8 cellular contexts compared by ENCODE assay signal in the genomic region with DNA sequence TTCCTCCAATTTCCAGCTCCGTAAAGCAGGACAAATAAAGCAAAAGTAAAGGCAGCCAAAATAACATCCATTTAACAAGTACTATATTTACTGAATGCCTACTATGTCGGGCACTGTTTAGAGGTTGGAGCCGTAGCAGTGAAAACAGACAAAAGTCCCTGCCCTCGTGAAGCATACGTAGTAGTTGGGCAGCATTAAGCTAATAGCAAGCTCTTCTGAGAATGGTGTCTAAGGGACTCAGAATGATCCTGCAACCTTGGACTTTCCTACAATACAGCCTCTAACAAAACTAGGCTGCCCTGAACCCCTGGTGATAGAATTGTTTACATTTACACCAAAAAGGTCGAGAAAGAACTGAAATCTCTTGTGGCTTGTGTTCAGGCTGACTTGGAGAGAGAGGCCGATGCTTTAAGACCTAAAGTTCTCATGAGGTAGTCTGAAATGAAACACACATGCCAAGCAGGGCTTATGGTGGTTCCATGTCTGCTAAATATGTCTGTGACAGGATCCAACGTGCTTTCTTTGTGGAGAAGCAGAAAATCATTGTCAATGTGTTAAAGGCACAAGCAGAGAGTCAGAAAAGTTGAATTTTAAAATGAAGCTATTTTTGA. TPM values are rescaled to one million over a fixed set of nuclear protein-coding genes. Genes with fewer than 3 reads are reported as not detected.
A peak's percentile ranks its signal among the peaks of the same experiment; 100 is the strongest.
DNase-seq lines count a peak whose midpoint lies in the region; ATAC-seq and TF ChIP-seq lines count a peak whose summit lies in the region.
"Had no signal": no experiment of that assay in that cellular context is flagged by ENCODE, and none has a peak within 500 bp of the region (broad histone marks: within the 10 kb centered on the region; RNA-seq: fewer than 3 reads in every experiment).

No MANE protein-coding gene starts in this region.

- ATAC-seq in lung (ENCODE audit: insufficient read depth, low FRiP score) (no peak), thoracic aorta (ENCODE audit: insufficient number of reproducible peaks, low FRiP score, low read depth) (no peak)

- H3K9ac ChIP-seq in NT2/D1 (ENCODE audit: insufficient read length, low read depth), result no peak overlapping the region

- DNase-seq in NT2/D1 (ENCODE audit: low read depth, low spot score), result no peak
- peak; percentile 79 for DNase-seq in choroid plexus epithelial cell (ENCODE audit: low read depth)
- DNase-seq in lung (ENCODE audit: low spot score), result no peak
- DNase-seq in thoracic aorta (ENCODE audit: low spot score), result no peak
- no peak for DNase-seq in SKM-1 (lab: John Stamatoyannopoulos, UW; ENCODE audit: unreplicated experiment)
- no peak for DNase-seq in COLO829 (ENCODE audit: low spot score)
- no peak for DNase-seq in germinal center (ENCODE audit: low spot score)
- DNase-seq: activated T-cell treated with anti-CD3 and anti-CD28 coated beads, Interleukin-2, amount 50 U/mL, for 4 hours had no signal

- H3K27ac ChIP-seq in lung (ENCODE audit: low read depth in 1 of 2, low read length in 1 of 2) (peak overlapping the region; percentile 93 to 97), thoracic aorta (peak overlapping the region; percentile 94 to 97)

- WGBS in lung, 2 donors, result 11 to 16% methylated on average over 8 of the region's 8 CpGs

- H3K9me3 ChIP-seq in NT2/D1 (ENCODE audit: insufficient read depth, low read length) (no peaks in the 10 kb centered on the region), lung (ENCODE audit: control insufficient read depth in 2 of 2, insufficient read depth in 1 of 2, low read length in 1 of 2) (no peaks in the 10 kb centered on the region), thoracic aorta (no peaks in the 10 kb centered on the region)

- H3K4me1 ChIP-seq in NT2/D1 (ENCODE audit: insufficient read depth, insufficient read length) (no peaks in the 10 kb centered on the region), lung (ENCODE audit: control insufficient read depth in 2 of 2, insufficient read depth in 2 of 2, low read length in 2 of 2) (peaks cover 0 to 12% of the 10 kb centered on the region in 2 donors), thoracic aorta (ENCODE audit: control insufficient read depth in 1 of 2, low read depth in 2 of 2) (peaks cover 16 to 32% of the 10 kb centered on the region in 2 donors)

- peak overlapping the region; percentile 63 for H3K4me3 ChIP-seq in NT2/D1 (ENCODE audit: insufficient read length, low read depth)
- H3K4me3 ChIP-seq in choroid plexus epithelial cell (ENCODE audit: low read depth, low read length), result peak overlapping the region; percentile 72
- peak overlapping the region; percentile 81 for H3K4me3 ChIP-seq in lung
- H3K4me3 ChIP-seq in thoracic aorta, result peak overlapping the region; percentile 74

- H3K27me3 ChIP-seq in NT2/D1 (ENCODE audit: insufficient read depth, insufficient read length), result no peaks in the 10 kb centered on the region
- no peaks in the 10 kb centered on the region for H3K27me3 ChIP-seq in lung (ENCODE audit: control insufficient read depth, insufficient read depth)
- no peaks in the 10 kb centered on the region for H3K27me3 ChIP-seq in thoracic aorta (replicated peaks; ENCODE audit: insufficient read depth)

- no peak for TF ChIP-seq CTCF in choroid plexus epithelial cell (conservative IDR thresholded peaks at IDR 0.05; ENCODE audit: low read depth, low read length)
- no peak for TF ChIP-seq CTCF in lung (IDR thresholded peaks at IDR 0.05; ENCODE audit: control extremely low read depth, extremely low read depth)
- TF ChIP-seq CTCF in thoracic aorta (IDR thresholded peaks at IDR 0.05), result no peak

- H3K36me3 ChIP-seq in NT2/D1 (ENCODE audit: insufficient read depth, insufficient read length, low read length) (no peaks in the 10 kb centered on the region), lung (ENCODE audit: control insufficient read depth in 2 of 2, insufficient read depth in 2 of 2, low read length in 2 of 2) (no peaks in the 10 kb centered on the region), thoracic aorta (no peaks in the 10 kb centered on the region)

RNA-seq across cellular contexts. Expression of a gene that starts 0.9 kb away (rescaled TPM):
- 10 to 100 TPM; 18.8 to 56.0 TPM for total RNA-seq in lung
- polyA plus RNA-seq in lung, result 1 to 10 TPM; 4.5 to 4.6 TPM
- 10 to 100 TPM; 31.4 to 32.8 TPM for total RNA-seq in thoracic aorta
